ENCODE assay signal across 14 cellular contexts in genomic region chr18:79625924-79626561, GRCh38.
"Had no signal": no experiment of that assay in that cellular context is flagged by ENCODE, and none has a peak within 500 bp of the region (broad histone marks: within the 10 kb centered on the region; RNA-seq: fewer than 3 reads in every experiment).

No MANE protein-coding gene starts in this region.

- H3K9me3 Mint-ChIP-seq: activated naive CD4-positive, alpha-beta T cell treated with anti-CD3 and anti-CD28 coated beads, Interleukin-2, amount 50 U/mL, for 24 hours; activated T-helper 17 cell treated with anti-CD3 and anti-CD28 coated beads, Interleukin-2, amount 50 U/mL, for 72 hours; stimulated activated naive CD8-positive, alpha-beta T cell treated with anti-CD3 and anti-CD28 coated beads, Interleukin-15, Interleukin-2, amounts not matched to agents 100 ng/mL and 50 ng/mL, for 24 hours had no signal

- H3K27ac Mint-ChIP-seq: activated naive CD4-positive, alpha-beta T cell treated with anti-CD3 and anti-CD28 coated beads, Interleukin-2, amount 50 U/mL, for 24 hours; activated T-helper 17 cell treated with anti-CD3 and anti-CD28 coated beads, Interleukin-2, amount 50 U/mL, for 72 hours; naive thymus-derived CD4-positive, alpha-beta T cell had no signal

- H3K4me3 ChIP-seq: gastroesophageal sphincter, prostate gland, right lobe of liver had no signal

- H3K27ac ChIP-seq: gastroesophageal sphincter, prostate gland, right lobe of liver, WERI-Rb-1 had no signal

- H3K4me3 Mint-ChIP-seq: activated naive CD4-positive, alpha-beta T cell treated with anti-CD3 and anti-CD28 coated beads, Interleukin-2, amount 50 U/mL, for 24 hours; activated T-helper 17 cell treated with anti-CD3 and anti-CD28 coated beads, Interleukin-2, amount 50 U/mL, for 72 hours; brain; naive thymus-derived CD4-positive, alpha-beta T cell had no signal

- H3K27me3 ChIP-seq: right lobe of liver had no signal

- H3K36me3 Mint-ChIP-seq: activated naive CD4-positive, alpha-beta T cell treated with anti-CD3 and anti-CD28 coated beads, Interleukin-2, amount 50 U/mL, for 24 hours; brain; naive thymus-derived CD4-positive, alpha-beta T cell had no signal

- FAIRE-seq: keratinocyte had no signal

- H3K4me1 ChIP-seq: gastroesophageal sphincter, prostate gland, right lobe of liver had no signal

- ATAC-seq: activated T-helper 17 cell treated with anti-CD3 and anti-CD28 coated beads, Interleukin-2, amount 50 U/mL, for 72 hours; gastroesophageal sphincter had no signal

- H3K36me3 ChIP-seq: gastroesophageal sphincter, prostate gland, right lobe of liver, WERI-Rb-1 had no signal

- DNase-seq: activated CD4-positive, alpha-beta T cell treated with anti-CD3 and anti-CD28 coated beads for 4 hours; activated CD8-positive, alpha-beta memory T cell treated with anti-CD3 and anti-CD28 coated beads for 24 hours; naive thymus-derived CD4-positive, alpha-beta T cell; stimulated activated CD4-positive, alpha-beta T cell treated with anti-CD3 and anti-CD28 coated beads, Interleukin-12 subunit alpha, Interleukin-12 subunit beta, amount 100 ng/mL, for 4 hours; T-helper 1 cell; WERI-Rb-1 had no signal

- H3K9me3 ChIP-seq: gastroesophageal sphincter, prostate gland, right lobe of liver had no signal

- H3K4me1 Mint-ChIP-seq: activated T-helper 17 cell treated with anti-CD3 and anti-CD28 coated beads, Interleukin-2, amount 50 U/mL, for 72 hours had no signal
